In the genomic region with DNA sequence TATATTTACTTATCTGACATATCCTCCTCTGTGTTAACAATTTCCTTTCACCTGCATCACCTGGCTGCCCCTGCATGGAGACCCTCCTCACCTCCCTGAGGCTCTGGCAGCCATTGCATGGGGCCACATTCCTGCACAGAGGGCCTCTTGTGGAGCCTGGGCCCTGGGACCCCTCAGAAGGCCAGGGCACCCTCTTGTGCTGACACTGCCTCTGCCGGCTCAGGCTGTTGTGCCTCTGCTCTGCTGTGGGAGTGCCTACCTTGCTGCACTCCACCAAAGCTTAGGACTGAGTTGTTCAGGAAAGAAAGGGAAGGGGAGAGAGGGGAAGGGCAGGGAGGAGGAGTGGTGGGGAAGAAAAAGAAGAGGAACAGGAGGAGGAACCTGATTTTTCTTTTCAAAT, we compare ENCODE assay signal across 35 cellular contexts.
"Had no signal": no experiment of that assay in that cellular context is flagged by ENCODE, and none has a peak within 500 bp of the region (broad histone marks: within the 10 kb centered on the region; RNA-seq: fewer than 3 reads in every experiment).

No MANE protein-coding gene starts in this region.

- H3K4me3 ChIP-seq: adrenal gland, cardiac muscle cell, colonic mucosa, gastrocnemius medialis, hepatocyte, ovary, psoas muscle, smooth muscle cell, suprapubic skin, tibial artery had no signal

- H3K36me3 Mint-ChIP-seq: activated CD4-positive, alpha-beta memory T cell treated with anti-CD3 and anti-CD28 coated beads for 36 hours; activated naive CD8-positive, alpha-beta T cell treated with anti-CD3 and anti-CD28 coated beads for 36 hours; brain had no signal

- H3K27me3 ChIP-seq: adrenal gland, cardiac muscle cell, colonic mucosa, gastrocnemius medialis, hepatocyte, ovary, suprapubic skin, tibial artery had no signal

- H3K4me1 ChIP-seq: adrenal gland, colonic mucosa had no signal

- H2AFZ ChIP-seq: hepatocyte had no signal

- DNase-seq: activated CD4-positive, alpha-beta memory T cell treated with anti-CD3 and anti-CD28 coated beads for 36 hours; activated CD4-positive, alpha-beta T cell treated with anti-CD3 and anti-CD28 coated beads, Interleukin-2, amount 10 ng/mL, durations not matched to agents 24 days and 14 days; activated CD4-positive, CD25-positive, alpha-beta regulatory T cell treated with anti-CD3 and anti-CD28 coated beads, Interleukin-2, amount 50 U/mL, for 72 hours; activated CD8-positive, alpha-beta memory T cell treated with anti-CD3 and anti-CD28 coated beads, Interleukin-2, amount 50 U/mL, for 4 hours; activated effector memory CD4-positive, alpha-beta T cell treated with anti-CD3 and anti-CD28 coated beads, Interleukin-2, amount 50 U/mL, for 16 hours; activated naive CD4-positive, alpha-beta T cell treated with anti-CD3 and anti-CD28 coated beads for 36 hours; activated naive CD8-positive, alpha-beta T cell treated with anti-CD3 and anti-CD28 coated beads for 36 hours; activated T-cell treated with anti-CD3 and anti-CD28 coated beads, Interleukin-2, amount 50 U/mL, for 1 hour; adrenal gland; aorta; cerebellar nuclear complex; colonic mucosa; effector memory CD4-positive, alpha-beta T cell; erythroblast; gastrocnemius medialis; glutamatergic neuron; left cardiac atrium; nephron progenitor cell; ovary; psoas muscle; stimulated activated CD4-positive, alpha-beta T cell treated with anti-CD3 and anti-CD28 coated beads, Interleukin-1b, Interleukin-23, amount 100 ng/mL, for 48 hours; stimulated activated CD4-positive, alpha-beta T cell treated with anti-CD3 and anti-CD28 coated beads, Interleukin-4, amount 100 ng/mL, for 4 hours; stimulated activated CD8-positive, alpha-beta memory T cell treated with anti-CD3 and anti-CD28 coated beads, Interleukin-4, amount 100 ng/mL, for 48 hours; stimulated activated naive CD4-positive, alpha-beta T cell; T-helper 17 cell; T1000; tibial artery; WERI-Rb-1 had no signal

- H3K4me1 Mint-ChIP-seq: activated CD4-positive, alpha-beta T cell treated with anti-CD3 and anti-CD28 coated beads, Interleukin-2, amount 10 ng/mL, durations not matched to agents 24 days and 14 days; activated naive CD8-positive, alpha-beta T cell treated with anti-CD3 and anti-CD28 coated beads for 36 hours; T-helper 17 cell had no signal

- H3K27ac ChIP-seq: adrenal gland, cardiac muscle cell, colonic mucosa, gastrocnemius medialis, hepatocyte, ovary, psoas muscle, suprapubic skin, tibial artery, WERI-Rb-1 had no signal

- ATAC-seq: gastrocnemius medialis, left cardiac atrium, psoas muscle, T-helper 17 cell had no signal

- H3K9me3 ChIP-seq: adrenal gland, colonic mucosa, gastrocnemius medialis, ovary, psoas muscle, suprapubic skin, tibial artery had no signal

- H3K27me3 Mint-ChIP-seq: activated CD4-positive, alpha-beta T cell treated with anti-CD3 and anti-CD28 coated beads, Interleukin-2, amount 10 ng/mL, durations not matched to agents 24 days and 14 days; activated naive CD8-positive, alpha-beta T cell treated with anti-CD3 and anti-CD28 coated beads for 36 hours had no signal

- FAIRE-seq: keratinocyte had no signal

- H3K27ac Mint-ChIP-seq: activated CD4-positive, alpha-beta memory T cell treated with anti-CD3 and anti-CD28 coated beads for 36 hours; activated CD4-positive, alpha-beta T cell treated with anti-CD3 and anti-CD28 coated beads, Interleukin-2, amount 10 ng/mL, durations not matched to agents 24 days and 14 days; activated naive CD4-positive, alpha-beta T cell treated with anti-CD3 and anti-CD28 coated beads for 36 hours; activated naive CD8-positive, alpha-beta T cell treated with anti-CD3 and anti-CD28 coated beads for 36 hours; activated T-helper 1 cell treated with anti-CD3 and anti-CD28 coated beads, Interleukin-12 subunit alpha, Interleukin-12 subunit beta, Interleukin-2, Interleukin-4 antibody, amounts not matched to agents 30 ng/mL and 10 ng/mL and 1 ng/mL, durations not matched to agents 14 hours and 24 hours and 36 hours; brain; nephron progenitor cell; T-helper 17 cell had no signal

- H3K4me2 ChIP-seq: hepatocyte, smooth muscle cell had no signal

- H3K36me3 ChIP-seq: adrenal gland, cardiac muscle cell, colonic mucosa, gastrocnemius medialis, ovary, suprapubic skin, tibial artery, WERI-Rb-1 had no signal

- H3K4me3 Mint-ChIP-seq: activated CD4-positive, alpha-beta memory T cell treated with anti-CD3 and anti-CD28 coated beads for 36 hours; activated CD4-positive, alpha-beta T cell treated with anti-CD3 and anti-CD28 coated beads, Interleukin-2, amount 10 ng/mL, durations not matched to agents 24 days and 14 days; activated naive CD4-positive, alpha-beta T cell treated with anti-CD3 and anti-CD28 coated beads for 36 hours; activated naive CD8-positive, alpha-beta T cell treated with anti-CD3 and anti-CD28 coated beads for 36 hours; activated T-helper 1 cell treated with anti-CD3 and anti-CD28 coated beads, Interleukin-12 subunit alpha, Interleukin-12 subunit beta, Interleukin-2, Interleukin-4 antibody, amounts not matched to agents 30 ng/mL and 10 ng/mL and 1 ng/mL, durations not matched to agents 14 hours and 24 hours and 36 hours; brain; nephron progenitor cell; T-helper 17 cell had no signal

- H3K9me3 Mint-ChIP-seq: activated CD4-positive, alpha-beta memory T cell treated with anti-CD3 and anti-CD28 coated beads for 36 hours; activated CD4-positive, alpha-beta T cell treated with anti-CD3 and anti-CD28 coated beads, Interleukin-2, amount 10 ng/mL, durations not matched to agents 24 days and 14 days; activated naive CD4-positive, alpha-beta T cell treated with anti-CD3 and anti-CD28 coated beads for 36 hours; activated naive CD8-positive, alpha-beta T cell treated with anti-CD3 and anti-CD28 coated beads for 36 hours; activated T-helper 1 cell treated with anti-CD3 and anti-CD28 coated beads, Interleukin-12 subunit alpha, Interleukin-12 subunit beta, Interleukin-2, Interleukin-4 antibody, amounts not matched to agents 30 ng/mL and 10 ng/mL and 1 ng/mL, durations not matched to agents 14 hours and 24 hours and 36 hours; nephron progenitor cell had no signal
